ENCODE assay signal across 8 cellular contexts in the genomic region with DNA sequence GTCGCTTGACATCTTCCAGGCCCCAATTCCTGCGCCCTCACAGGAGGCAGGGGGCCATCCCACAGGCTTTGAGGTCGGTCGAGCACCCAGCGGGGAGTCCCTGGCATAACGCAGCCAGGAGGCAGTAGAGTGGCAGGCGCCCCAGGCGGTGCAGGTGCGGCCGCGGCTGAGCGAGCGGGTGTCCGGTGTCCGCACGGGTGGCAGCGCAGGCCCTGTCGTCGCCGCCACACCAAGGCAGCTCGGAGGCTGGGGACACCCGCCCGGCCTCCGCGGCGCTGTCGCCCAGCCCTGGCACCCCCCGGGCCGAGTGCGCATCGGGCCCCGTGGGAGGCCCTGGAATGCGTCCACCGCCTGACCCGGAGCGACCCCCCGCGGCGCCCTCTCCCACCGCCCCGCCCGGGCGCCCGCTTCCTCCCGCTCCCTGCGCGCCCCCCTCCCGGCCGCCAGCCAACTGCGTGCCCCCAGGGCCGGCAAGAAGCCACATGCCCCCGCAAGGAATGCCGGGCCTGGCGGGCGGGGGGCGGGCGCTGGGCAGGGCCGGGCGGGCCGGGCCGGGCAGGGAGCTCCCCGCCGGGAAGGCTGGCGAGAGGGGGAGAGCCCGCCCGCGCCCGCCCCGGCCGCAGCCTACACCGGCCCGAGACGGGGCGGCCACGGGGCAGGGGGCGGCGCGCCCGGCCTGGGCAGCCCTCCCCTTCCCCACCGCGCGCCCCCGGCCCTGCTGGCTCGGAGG. TPM values are rescaled to one million over a fixed set of nuclear protein-coding genes. Genes with fewer than 3 reads are reported as not detected.
DNase-seq lines count a peak whose midpoint lies in the region; ATAC-seq lines count a peak whose summit lies in the region.

No MANE protein-coding gene starts in this region.

- H3K4me3 ChIP-seq in iPS-11a (ENCODE audit: low read depth, low read length) (peak overlapping the region; percentile 50), skeletal muscle cell (ENCODE audit: low read depth, low read length) (peak overlapping the region; percentile 45)

- CTCF ChIA-PET in activated CD8-positive, alpha-beta memory T cell treated with anti-CD3 and anti-CD28 coated beads, Interleukin-2, amount 10 ng/mL, durations not matched to agents 7 days and 5 days (lab: Charles Lee): no interaction called here

- H3K27ac Mint-ChIP-seq in activated CD8-positive, alpha-beta memory T cell treated with anti-CD3 and anti-CD28 coated beads, Interleukin-2, amount 10 ng/mL, durations not matched to agents 7 days and 5 days: no peak overlapping the region

- H3K27me3 Mint-ChIP-seq in activated CD8-positive, alpha-beta memory T cell treated with anti-CD3 and anti-CD28 coated beads, Interleukin-2, amount 10 ng/mL, durations not matched to agents 7 days and 5 days: peaks cover 25% of the 10 kb centered on the region

- no peak for DNase-seq in activated CD8-positive, alpha-beta memory T cell treated with anti-CD3 and anti-CD28 coated beads, Interleukin-2, amount 10 ng/mL, durations not matched to agents 7 days and 5 days
- no peak for DNase-seq in activated CD8-positive, alpha-beta memory T cell treated with anti-CD3 and anti-CD28 coated beads, Interleukin-2, amount 50 U/mL, for 4 hours
- DNase-seq in NCI-H128 (lab: John Stamatoyannopoulos, UW; ENCODE audit: unreplicated experiment): peak; percentile 24
- DNase-seq in astrocyte of the hippocampus (ENCODE audit: low read depth, low spot score): peak; percentile 87
- no peak for DNase-seq in skeletal muscle cell (ENCODE audit: low read depth)
- DNase-seq in effector CD4-positive, alpha-beta T cell: no peak

- H3K4me1 Mint-ChIP-seq in activated CD8-positive, alpha-beta memory T cell treated with anti-CD3 and anti-CD28 coated beads, Interleukin-2, amount 10 ng/mL, durations not matched to agents 7 days and 5 days: peaks cover 4% of the 10 kb centered on the region

- no peaks in the 10 kb centered on the region for H3K36me3 Mint-ChIP-seq in activated CD8-positive, alpha-beta memory T cell treated with anti-CD3 and anti-CD28 coated beads, Interleukin-2, amount 10 ng/mL, durations not matched to agents 7 days and 5 days

- peak overlapping the region; percentile 60 for H3K4me3 Mint-ChIP-seq in activated CD8-positive, alpha-beta memory T cell treated with anti-CD3 and anti-CD28 coated beads, Interleukin-2, amount 10 ng/mL, durations not matched to agents 7 days and 5 days

- peak; percentile 37 for ATAC-seq in activated CD8-positive, alpha-beta memory T cell treated with anti-CD3 and anti-CD28 coated beads, Interleukin-2, amount 10 ng/mL, durations not matched to agents 7 days and 5 days
- ATAC-seq in GM19452 (IDR thresholded peaks at IDR 0.05; ENCODE audit: unreplicated experiment): no peak

- H3K9me3 Mint-ChIP-seq in activated CD8-positive, alpha-beta memory T cell treated with anti-CD3 and anti-CD28 coated beads, Interleukin-2, amount 10 ng/mL, durations not matched to agents 7 days and 5 days (ENCODE audit: low read depth): no peaks in the 10 kb centered on the region

RNA-seq across cellular contexts. Expression of a gene that starts 33.9 kb away (rescaled TPM):
- total RNA-seq in activated CD8-positive, alpha-beta memory T cell treated with anti-CD3 and anti-CD28 coated beads, Interleukin-2, amount 10 ng/mL, durations not matched to agents 7 days and 5 days: 1 to 10 TPM; 2.5 to 4.6 TPM

Comparison
In these comparisons a context has a peak if more than half of its experiments do, and no peak if none do; other contexts are left out.
1. DNase-seq: peak in NCI-H128 (single experiment) and astrocyte of the hippocampus (single experiment); none in activated CD8-positive, alpha-beta memory T cell treated with anti-CD3 and anti-CD28 coated beads, Interleukin-2, amount 10 ng/mL, durations not matched to agents 7 days and 5 days (single experiment), activated CD8-positive, alpha-beta memory T cell treated with anti-CD3 and anti-CD28 coated beads, Interleukin-2, amount 50 U/mL, for 4 hours (single experiment), skeletal muscle cell (single experiment) and effector CD4-positive, alpha-beta T cell (single experiment).